Comparison of ENCODE assay signal across 30 cellular contexts in the genomic region with DNA sequence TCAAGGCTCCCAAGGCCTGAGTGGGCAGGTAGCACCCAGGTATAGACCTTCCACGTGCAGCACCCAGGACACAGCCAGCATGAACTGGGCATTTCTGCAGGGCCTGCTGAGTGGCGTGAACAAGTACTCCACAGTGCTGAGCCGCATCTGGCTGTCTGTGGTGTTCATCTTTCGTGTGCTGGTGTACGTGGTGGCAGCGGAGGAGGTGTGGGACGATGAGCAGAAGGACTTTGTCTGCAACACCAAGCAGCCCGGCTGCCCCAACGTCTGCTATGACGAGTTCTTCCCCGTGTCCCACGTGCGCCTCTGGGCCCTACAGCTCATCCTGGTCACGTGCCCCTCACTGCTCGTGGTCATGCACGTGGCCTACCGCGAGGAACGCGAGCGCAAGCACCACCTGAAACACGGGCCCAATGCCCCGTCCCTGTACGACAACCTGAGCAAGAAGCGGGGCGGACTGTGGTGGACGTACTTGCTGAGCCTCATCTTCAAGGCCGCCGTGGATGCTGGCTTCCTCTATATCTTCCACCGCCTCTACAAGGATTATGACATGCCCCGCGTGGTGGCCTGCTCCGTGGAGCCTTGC. TPM values are rescaled to one million over a fixed set of nuclear protein-coding genes. Genes with fewer than 3 reads are reported as not detected.
"Had no signal": no experiment of that assay in that cellular context is flagged by ENCODE, and none has a peak within 500 bp of the region (broad histone marks: within the 10 kb centered on the region; RNA-seq: fewer than 3 reads in every experiment).

No MANE protein-coding gene starts in this region.

- H3K9me3 ChIP-seq: breast epithelium, MG63, Peyer's patch had no signal

- ATAC-seq: activated CD8-positive, alpha-beta memory T cell treated with anti-CD3 and anti-CD28 coated beads, Interleukin-2, amount 10 ng/mL, durations not matched to agents 7 days and 5 days; T-helper 17 cell; WTC11 had no signal

- H3K27me3 Mint-ChIP-seq: activated CD8-positive, alpha-beta memory T cell treated with anti-CD3 and anti-CD28 coated beads, Interleukin-2, amount 10 ng/mL, durations not matched to agents 7 days and 5 days had no signal

- H3K27me3 ChIP-seq: breast epithelium, MG63, Peyer's patch had no signal

- H3K36me3 Mint-ChIP-seq: activated CD8-positive, alpha-beta memory T cell treated with anti-CD3 and anti-CD28 coated beads, Interleukin-2, amount 10 ng/mL, durations not matched to agents 7 days and 5 days; activated naive CD4-positive, alpha-beta T cell treated with anti-CD3 and anti-CD28 coated beads, Interleukin-2, amount 50 U/mL, for 24 hours; WTC11 had no signal

- H3K27ac ChIP-seq: breast epithelium, Peyer's patch had no signal

- DNase-seq: activated CD4-positive, alpha-beta T cell treated with anti-CD3 and anti-CD28 coated beads for 48 hours; activated CD4-positive, alpha-beta T cell treated with anti-CD3 and anti-CD28 coated beads, Interleukin-2, amount 50 U/mL, for 4 hours; activated CD4-positive, CD25-positive, alpha-beta regulatory T cell treated with anti-CD3 and anti-CD28 coated beads, Interleukin-2, amount 50 U/mL, for 72 hours; activated CD8-positive, alpha-beta memory T cell treated with anti-CD3 and anti-CD28 coated beads, Interleukin-2, amount 10 ng/mL, durations not matched to agents 7 days and 5 days; activated effector memory CD4-positive, alpha-beta T cell treated with Interleukin-2 at 50 U/mL for 16 hours; activated naive CD4-positive, alpha-beta T cell; activated T-cell treated with anti-CD3 and anti-CD28 coated beads, Interleukin-2, amount 50 U/mL, for 24 hours; MG63; MV-4-11; NCI-H1092 treated with DMSO at 0.1 percent for 48 hours; NCI-H1417 treated with DMSO at 0.1 percent for 48 hours; NCI-H1694; NCI-H2029; NCI-H2107; NCI-H2171 treated with DMSO at 0.1 percent for 48 hours; NCI-H226; NCI-H510A; NCI-H69; NK-92 treated with Interleukin-12 subunit alpha and Interleukin-12 subunit beta, amount 100 ng/mL, for 24 hours; OCI-M1; Peyer's patch; SHP77 treated with DMSO at 0.1 percent for 48 hours; T-helper 17 cell; T-helper 9 cell had no signal

- H3K27ac Mint-ChIP-seq: activated CD8-positive, alpha-beta memory T cell treated with anti-CD3 and anti-CD28 coated beads, Interleukin-2, amount 10 ng/mL, durations not matched to agents 7 days and 5 days; activated naive CD4-positive, alpha-beta T cell treated with anti-CD3 and anti-CD28 coated beads, Interleukin-2, amount 50 U/mL, for 24 hours; activated T-cell treated with anti-CD3 and anti-CD28 coated beads, Interleukin-2, amount 50 U/mL, for 24 hours; activated T-helper 1 cell treated with anti-CD3 and anti-CD28 coated beads, Interleukin-12 subunit alpha, Interleukin-12 subunit beta, Interleukin-2, Interleukin-4 antibody, amounts not matched to agents 30 ng/mL and 10 ng/mL and 1 ng/mL, durations not matched to agents 14 hours and 24 hours and 36 hours; T-helper 17 cell; WTC11 had no signal

- H3K4me1 Mint-ChIP-seq: activated CD8-positive, alpha-beta memory T cell treated with anti-CD3 and anti-CD28 coated beads, Interleukin-2, amount 10 ng/mL, durations not matched to agents 7 days and 5 days; activated naive CD4-positive, alpha-beta T cell treated with anti-CD3 and anti-CD28 coated beads, Interleukin-2, amount 50 U/mL, for 24 hours; T-helper 17 cell had no signal

- H3K4me3 ChIP-seq: breast epithelium, MG63, Peyer's patch had no signal

- H3K9me3 Mint-ChIP-seq: activated naive CD4-positive, alpha-beta T cell treated with anti-CD3 and anti-CD28 coated beads, Interleukin-2, amount 50 U/mL, for 24 hours; activated T-cell treated with anti-CD3 and anti-CD28 coated beads, Interleukin-2, amount 50 U/mL, for 24 hours; activated T-helper 1 cell treated with anti-CD3 and anti-CD28 coated beads, Interleukin-12 subunit alpha, Interleukin-12 subunit beta, Interleukin-2, Interleukin-4 antibody, amounts not matched to agents 30 ng/mL and 10 ng/mL and 1 ng/mL, durations not matched to agents 14 hours and 24 hours and 36 hours had no signal

- H3K4me3 Mint-ChIP-seq: activated CD8-positive, alpha-beta memory T cell treated with anti-CD3 and anti-CD28 coated beads, Interleukin-2, amount 10 ng/mL, durations not matched to agents 7 days and 5 days; activated naive CD4-positive, alpha-beta T cell treated with anti-CD3 and anti-CD28 coated beads, Interleukin-2, amount 50 U/mL, for 24 hours; activated T-cell treated with anti-CD3 and anti-CD28 coated beads, Interleukin-2, amount 50 U/mL, for 24 hours; activated T-helper 1 cell treated with anti-CD3 and anti-CD28 coated beads, Interleukin-12 subunit alpha, Interleukin-12 subunit beta, Interleukin-2, Interleukin-4 antibody, amounts not matched to agents 30 ng/mL and 10 ng/mL and 1 ng/mL, durations not matched to agents 14 hours and 24 hours and 36 hours; T-helper 17 cell; WTC11 had no signal

- H3K4me1 ChIP-seq: breast epithelium, Peyer's patch had no signal

- H3K36me3 ChIP-seq: breast epithelium, MG63, Peyer's patch had no signal

RNA-seq across cellular contexts. Expression of gene GJB4, which starts 1.7 kb away (rescaled TPM):
- total RNA-seq: activated CD8-positive, alpha-beta memory T cell treated with anti-CD3 and anti-CD28 coated beads, Interleukin-2, amount 10 ng/mL, durations not matched to agents 7 days and 5 days; activated T-helper 1 cell treated with anti-CD3 and anti-CD28 coated beads, Interleukin-12 subunit alpha, Interleukin-12 subunit beta, Interleukin-2, Interleukin-4 antibody, amounts not matched to agents 30 ng/mL and 10 ng/mL and 1 ng/mL, durations not matched to agents 14 hours and 24 hours and 36 hours; aorta; cerebellum; Peyer's patch; T-helper 17 cell had no signal
- polyA plus RNA-seq: aorta had no signal

RNA-seq across cellular contexts. Expression of gene GJB5, which starts 6.4 kb away (rescaled TPM):
- total RNA-seq: activated CD8-positive, alpha-beta memory T cell treated with anti-CD3 and anti-CD28 coated beads, Interleukin-2, amount 10 ng/mL, durations not matched to agents 7 days and 5 days; activated T-helper 1 cell treated with anti-CD3 and anti-CD28 coated beads, Interleukin-12 subunit alpha, Interleukin-12 subunit beta, Interleukin-2, Interleukin-4 antibody, amounts not matched to agents 30 ng/mL and 10 ng/mL and 1 ng/mL, durations not matched to agents 14 hours and 24 hours and 36 hours; aorta; cerebellum; Peyer's patch; T-helper 17 cell had no signal
- polyA plus RNA-seq: aorta had no signal

RNA-seq across cellular contexts. Expression of gene GJB3, which starts 19.7 kb away (rescaled TPM):
- total RNA-seq: activated CD8-positive, alpha-beta memory T cell treated with anti-CD3 and anti-CD28 coated beads, Interleukin-2, amount 10 ng/mL, durations not matched to agents 7 days and 5 days; activated T-helper 1 cell treated with anti-CD3 and anti-CD28 coated beads, Interleukin-12 subunit alpha, Interleukin-12 subunit beta, Interleukin-2, Interleukin-4 antibody, amounts not matched to agents 30 ng/mL and 10 ng/mL and 1 ng/mL, durations not matched to agents 14 hours and 24 hours and 36 hours; cerebellum; T-helper 17 cell had no signal

RNA-seq across cellular contexts. Expression of gene GJA4, which starts 31.5 kb away (rescaled TPM):
- total RNA-seq: activated CD8-positive, alpha-beta memory T cell treated with anti-CD3 and anti-CD28 coated beads, Interleukin-2, amount 10 ng/mL, durations not matched to agents 7 days and 5 days; activated T-helper 1 cell treated with anti-CD3 and anti-CD28 coated beads, Interleukin-12 subunit alpha, Interleukin-12 subunit beta, Interleukin-2, Interleukin-4 antibody, amounts not matched to agents 30 ng/mL and 10 ng/mL and 1 ng/mL, durations not matched to agents 14 hours and 24 hours and 36 hours had no signal
